In the genomic region with DNA sequence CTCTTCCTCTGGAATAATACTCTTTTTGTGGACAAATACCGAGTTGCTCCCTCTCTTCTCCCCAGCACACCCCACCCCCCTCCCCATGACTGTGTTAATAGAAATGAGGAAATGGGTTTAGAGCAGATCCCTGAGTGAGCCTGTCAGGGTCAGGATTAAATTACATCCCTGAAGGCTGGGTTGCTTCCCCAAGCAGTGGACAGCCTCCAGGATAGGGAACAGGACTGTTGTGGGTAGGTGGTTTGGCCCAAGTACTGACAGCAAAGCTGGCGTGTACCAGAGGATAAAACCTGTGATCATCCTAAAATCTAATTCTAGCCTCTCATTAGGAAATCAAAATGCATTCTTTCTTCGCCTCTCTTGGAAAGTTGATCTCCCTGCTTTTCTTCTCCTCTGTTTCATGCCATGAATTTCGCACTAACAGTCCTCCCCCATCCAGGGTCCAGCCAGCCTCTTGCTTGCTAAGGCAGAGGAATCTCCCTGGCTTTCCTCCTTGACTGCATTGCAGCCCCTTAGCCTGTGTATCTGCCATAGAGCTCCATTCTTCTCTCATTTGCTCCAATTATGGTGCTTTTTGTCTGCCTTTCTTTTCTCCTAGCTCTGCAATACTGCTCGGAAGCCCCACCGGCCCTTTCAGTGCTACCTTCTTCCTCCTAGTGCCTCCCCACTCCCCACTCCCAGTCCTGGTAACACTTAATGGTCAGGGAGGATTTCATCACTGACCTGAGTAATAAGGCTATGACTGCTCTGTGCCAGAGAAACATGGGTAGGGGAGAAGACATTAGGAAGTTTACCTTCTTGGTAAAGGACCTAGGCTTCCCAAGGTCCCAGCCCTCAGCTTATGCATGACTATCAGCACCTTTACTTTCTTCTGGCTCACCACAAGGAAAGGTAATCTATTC, we compare ENCODE assay signal across 13 cellular contexts. TPM values are rescaled to one million over a fixed set of nuclear protein-coding genes. Genes with fewer than 3 reads are reported as not detected.
A peak's percentile ranks its signal among the peaks of the same experiment; 100 is the strongest.
DNase-seq lines count a peak whose midpoint lies in the region; ATAC-seq and TF ChIP-seq lines count a peak whose summit lies in the region.
"Had no signal": no experiment of that assay in that cellular context is flagged by ENCODE, and none has a peak within 500 bp of the region (broad histone marks: within the 10 kb centered on the region; RNA-seq: fewer than 3 reads in every experiment).

No MANE protein-coding gene starts in this region.

- no peak for ATAC-seq in GM18858 (IDR thresholded peaks at IDR 0.05; ENCODE audit: unreplicated experiment)
- ATAC-seq in HG02870 (IDR thresholded peaks at IDR 0.05; ENCODE audit: unreplicated experiment) = no peak
- ATAC-seq: activated CD4-positive, alpha-beta T cell treated with anti-CD3 and anti-CD28 coated beads for 36 hours; body of pancreas had no signal

- no peaks in the 10 kb centered on the region for H3K9me3 ChIP-seq in AG04450 (ENCODE audit: control insufficient read depth, insufficient read depth, low read length)
- H3K9me3 ChIP-seq: body of pancreas, pancreas had no signal

- CTCF ChIA-PET in AG04450 (lab: Charles Lee) = interaction anchor here (0.6 kb wide), 1 partner anchor 42 kb away, joined by 3 read pairs; no protein-coding TSS in a partner anchor

- TF ChIP-seq CTCF in AG04450 (IDR thresholded peaks at IDR 0.05; ENCODE audit: low read depth, low read length) (no peak), astrocyte of the spinal cord (IDR thresholded peaks at IDR 0.05; ENCODE audit: low read depth, low read length) (no peak)

- peak; percentile 43 for DNase-seq in AG04450 (ENCODE audit: low read depth, low spot score)
- peak; percentile 15 for DNase-seq in HS-27A (ENCODE audit: low read depth)
- peak; percentile 63 for DNase-seq in astrocyte of the spinal cord (ENCODE audit: low read depth, low spot score)
- DNase-seq in left kidney (ENCODE audit: low read depth, low spot score) = peak; percentile 69
- no peak for DNase-seq in activated CD4-positive, alpha-beta T cell treated with anti-CD3 and anti-CD28 coated beads for 48 hours
- no peak for DNase-seq in T1000 (lab: John Stamatoyannopoulos, UW)
- DNase-seq: activated CD4-positive, alpha-beta T cell treated with anti-CD3 and anti-CD28 coated beads for 36 hours; body of pancreas; CD8-positive, alpha-beta memory T cell; NCI-H748 treated with DMSO at 0.1 percent for 48 hours; pancreas had no signal

- POLR2A ChIA-PET in AG04450 (lab: Yijun Ruan, JAX) = no interaction called here

- in situ Hi-C loops in astrocyte of the spinal cord (cut with HindIII; ENCODE audit: low sequenced_read_pairs) = no loop called here

- peak overlapping the region; percentile 65 for H3K27ac ChIP-seq in AG04450 (ENCODE audit: low read depth, low read length)
- H3K27ac ChIP-seq: body of pancreas, pancreas had no signal

- H3K4me3 ChIP-seq in AG04450 (ENCODE audit: low read depth, low read length) (no peak overlapping the region), astrocyte of the spinal cord (ENCODE audit: low read depth, low read length) (no peak overlapping the region)
- H3K4me3 ChIP-seq: body of pancreas, pancreas had no signal

- H3K27me3 ChIP-seq in AG04450 (ENCODE audit: control insufficient read depth, insufficient read depth, low read length) = no peaks in the 10 kb centered on the region
- H3K27me3 ChIP-seq: body of pancreas, pancreas had no signal

RNA-seq across cellular contexts. Expression of a gene that starts 8.4 kb away (rescaled TPM):
- polyA plus RNA-seq in AG04450 (2011; rRNA removed) = 0.35 and 0.72 TPM in 2 replicates
- polyA minus RNA-seq in AG04450 (2011; rRNA and poly(A)+ RNA removed) = 0.91 and 1.4 TPM in 2 replicates
- polyA plus RNA-seq: CD8-positive, alpha-beta memory T cell had no signal

Comparison
In these comparisons a context has a peak if more than half of its experiments do, and no peak if none do; other contexts are left out.
1. DNase-seq: peak in AG04450 (single experiment), HS-27A (single experiment), astrocyte of the spinal cord (single experiment) and left kidney (single experiment); none in activated CD4-positive, alpha-beta T cell treated with anti-CD3 and anti-CD28 coated beads for 48 hours (single experiment) and T1000 (single experiment).